10 cellular contexts compared by ENCODE assay signal in the genomic region with DNA sequence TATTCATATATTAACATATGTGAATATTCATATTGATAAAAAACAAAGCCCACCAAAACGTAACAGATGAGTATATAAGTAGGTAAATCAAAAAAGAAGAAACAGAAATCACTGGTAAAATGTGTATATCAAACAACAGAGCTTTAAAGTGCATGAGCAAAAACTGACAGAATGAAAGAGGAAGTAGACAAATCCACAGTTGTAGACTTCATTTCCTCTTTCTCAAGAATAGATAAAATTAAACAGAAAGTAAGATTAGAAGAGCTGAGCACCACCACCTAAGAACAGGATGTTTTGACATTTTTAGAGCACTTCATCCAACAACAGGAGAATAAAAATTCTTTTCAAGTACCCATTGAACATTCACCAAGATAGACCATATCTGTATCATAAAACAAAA.
DNase-seq lines count a peak whose midpoint lies in the region; ATAC-seq, FAIRE-seq and TF ChIP-seq lines count a peak whose summit lies in the region.
"Had no signal": no experiment of that assay in that cellular context is flagged by ENCODE, and none has a peak within 500 bp of the region (broad histone marks: within the 10 kb centered on the region; RNA-seq: fewer than 3 reads in every experiment).

No MANE protein-coding gene starts in this region.

- peak overlapping the region; percentile 72 for H3K4me3 Mint-ChIP-seq in activated naive CD8-positive, alpha-beta T cell treated with anti-CD3 and anti-CD28 coated beads, Interleukin-2, amount 50 U/mL, for 24 hours

- TF ChIP-seq CTCF in GM12864 (IDR thresholded peaks at IDR 0.05; ENCODE audit: low read depth, low read length, missing control alignments) (no peak), HepG2 (CRISPR knock-in tag; IDR thresholded peaks at IDR 0.05) (no peak), sigmoid colon (IDR thresholded peaks at IDR 0.05) (no peak)

- TF ChIP-seq RAD21 in HepG2 (CRISPR knock-in tag; IDR thresholded peaks at IDR 0.05) = no peak

- POLR2A ChIA-PET in HepG2 (lab: Yijun Ruan, JAX) = no interaction called here

- no peak overlapping the region for H3K23ac ChIP-seq in trophoblast cell (ENCODE audit: low read length)

- CTCF ChIA-PET in HepG2 (lab: Yijun Ruan, JAX; ENCODE audit: low intra/inter-chr PET ratio, low total read pairs) = no interaction called here

- H3K4me1 Mint-ChIP-seq in activated naive CD8-positive, alpha-beta T cell treated with anti-CD3 and anti-CD28 coated beads, Interleukin-2, amount 50 U/mL, for 24 hours = peaks cover 22% of the 10 kb centered on the region

- no peaks in the 10 kb centered on the region for H3K79me2 ChIP-seq in HepG2 (ENCODE audit: insufficient read depth, low read length)
- H3K79me2 ChIP-seq in trophoblast cell (ENCODE audit: control insufficient read depth, insufficient read depth, low read length, poor library complexity) = no peaks in the 10 kb centered on the region

- intact Hi-C loops in HepG2 (cut with micrococcal nuclease; ENCODE audit: unreplicated experiment) (no loop called here), sigmoid colon (cut with DNase I) (no loop called here)

- 0% methylated on average over 1 of the region's 1 CpG for WGBS in HepG2 (ENCODE audit: low lambda C conversion rate)
- no CpG with 5 or more reads among the region's 1 CpG for WGBS in trophoblast cell (ENCODE audit: extremely low coverage, insufficient coverage, insufficient read length)
- WGBS in sigmoid colon, 2 donors = 16 to 32% methylated on average over 1 of the region's 1 CpG

- H3K9me3 ChIP-seq in HepG2 (ENCODE audit: low read length) (no peaks in the 10 kb centered on the region), trophoblast cell (ENCODE audit: insufficient read depth, low read depth, low read length) (no peaks in the 10 kb centered on the region), sigmoid colon (no peaks in the 10 kb centered on the region)
- H3K9me3 ChIP-seq: neutrophil had no signal

- H3K4me3 ChIP-seq in GM12864 (ENCODE audit: low read depth, low read length) (no peak overlapping the region), HepG2 (replicated peaks in 1 of 3; ENCODE audit: insufficient read depth in 1 of 3, low read depth in 2 of 3, low read length in 3 of 3) (no peak overlapping the region), trophoblast cell (ENCODE audit: low read depth, low read length) (no peak overlapping the region), sigmoid colon (no peak overlapping the region)

- no peaks in the 10 kb centered on the region for H3K9me3 Mint-ChIP-seq in activated naive CD8-positive, alpha-beta T cell treated with anti-CD3 and anti-CD28 coated beads, Interleukin-2, amount 50 U/mL, for 24 hours

- no peak overlapping the region for H2BK12ac ChIP-seq in trophoblast cell (ENCODE audit: low read length)

- H4K20me1 ChIP-seq in HepG2 (ENCODE audit: insufficient read depth, low read length) = no peaks in the 10 kb centered on the region

- H4K91ac ChIP-seq in trophoblast cell (ENCODE audit: low read depth, low read length) = no peak overlapping the region

- no peak overlapping the region for H3K9ac ChIP-seq in HepG2 (ENCODE audit: insufficient read depth, low read depth, low read length)
- H3K9ac ChIP-seq in trophoblast cell (ENCODE audit: low read length) = no peak overlapping the region

- no peaks in the 10 kb centered on the region for H3K27me3 ChIP-seq in HepG2 (ENCODE audit: control insufficient read depth in 1 of 2, insufficient read depth in 2 of 2, low read length in 2 of 2)
- H3K27me3 ChIP-seq in trophoblast cell (ENCODE audit: insufficient read depth, low read length) = no peaks in the 10 kb centered on the region
- no peaks in the 10 kb centered on the region for H3K27me3 ChIP-seq in sigmoid colon
- H3K27me3 ChIP-seq: neutrophil had no signal

- DNase-seq in GM12864 (ENCODE audit: low read depth) (peak; percentile 3), RKO (ENCODE audit: low spot score) (no peak), HepG2 (ENCODE audit: low spot score) (no peak), trophoblast cell (no peak), sigmoid colon (no peak)
- no peak for DNase-seq in activated naive CD8-positive, alpha-beta T cell treated with anti-CD3 and anti-CD28 coated beads, Interleukin-2, amount 50 U/mL, for 24 hours

- H3K79me1 ChIP-seq in trophoblast cell (ENCODE audit: low read length) = no peaks in the 10 kb centered on the region

- TF ChIP-seq EP300 in HepG2 (IDR thresholded peaks at IDR 0.05; ENCODE audit: low read depth in 2 of 2, low read length in 2 of 2) = no peak
- no peak for TF ChIP-seq EP300 in HepG2 (CRISPR knock-in tag; IDR thresholded peaks at IDR 0.05; ENCODE audit: borderline replicate concordance)
- TF ChIP-seq EP300 in sigmoid colon (IDR thresholded peaks at IDR 0.05) = no peak

- in situ Hi-C loops in HepG2 (cut with HindIII; ENCODE audit: extremely low pct_ligation_motif_present, low pct_unique_long_range_greater_than_20kb) = no loop called here

- H2AFZ ChIP-seq in HepG2 (ENCODE audit: low read length) = no peak overlapping the region
- no peak overlapping the region for H2AFZ ChIP-seq in trophoblast cell (ENCODE audit: insufficient read depth, low read length, poor library complexity)

- no peak overlapping the region for H2BK5ac ChIP-seq in trophoblast cell (ENCODE audit: low read depth, low read length, poor library complexity)

- no peak overlapping the region for H3K14ac ChIP-seq in trophoblast cell (ENCODE audit: low read length)

- no peaks in the 10 kb centered on the region for H3K36me3 Mint-ChIP-seq in activated naive CD8-positive, alpha-beta T cell treated with anti-CD3 and anti-CD28 coated beads, Interleukin-2, amount 50 U/mL, for 24 hours (ENCODE audit: low read depth)

- ATAC-seq in GM21447 (IDR thresholded peaks at IDR 0.05; ENCODE audit: unreplicated experiment) (peak; percentile 98), HG03521 (IDR thresholded peaks at IDR 0.05; ENCODE audit: unreplicated experiment) (peak; percentile 96), HepG2 (no peak)
- ATAC-seq in activated naive CD8-positive, alpha-beta T cell treated with anti-CD3 and anti-CD28 coated beads, Interleukin-2, amount 50 U/mL, for 24 hours = no peak

- no peaks in the 10 kb centered on the region for H3K36me3 ChIP-seq in HepG2 (replicated peaks in 1 of 2; ENCODE audit: control insufficient read depth in 1 of 2, insufficient read depth in 2 of 2, low read length in 2 of 2)
- no peaks in the 10 kb centered on the region for H3K36me3 ChIP-seq in trophoblast cell (ENCODE audit: control insufficient read depth in 1 of 2, insufficient read depth in 2 of 2, low read length in 2 of 2)
- H3K36me3 ChIP-seq in sigmoid colon = no peaks in the 10 kb centered on the region
- H3K36me3 ChIP-seq: neutrophil had no signal

- no peak overlapping the region for H4K8ac ChIP-seq in trophoblast cell (ENCODE audit: low read depth, low read length)

- H2AK5ac ChIP-seq in trophoblast cell (ENCODE audit: low read length) = no peak overlapping the region

- no peak overlapping the region for H3K4ac ChIP-seq in trophoblast cell (ENCODE audit: low read depth, low read length)

- no peak overlapping the region for H3K4me2 ChIP-seq in HepG2 (ENCODE audit: low read depth, low read length)
- no peak overlapping the region for H3K4me2 ChIP-seq in trophoblast cell (ENCODE audit: low read length)

- H3K4me1 ChIP-seq in HepG2 (ENCODE audit: insufficient read depth, low read length) (no peaks in the 10 kb centered on the region), trophoblast cell (ENCODE audit: control insufficient read depth in 1 of 2, insufficient read depth in 2 of 2, low read length in 2 of 2) (no peaks in the 10 kb centered on the region), sigmoid colon (no peaks in the 10 kb centered on the region)

- H3K18ac ChIP-seq in trophoblast cell (ENCODE audit: low read length) = no peak overlapping the region

- no peak overlapping the region for H4K12ac ChIP-seq in trophoblast cell (ENCODE audit: low read depth, low read length)

- TF ChIP-seq POLR2A in HepG2 (IDR thresholded peaks at IDR 0.05; ENCODE audit: insufficient read depth in 1 of 2, low read depth in 2 of 2, low read length in 2 of 2) (no peak), sigmoid colon (IDR thresholded peaks at IDR 0.05) (no peak)

- no peaks in the 10 kb centered on the region for H3K27me3 Mint-ChIP-seq in activated naive CD8-positive, alpha-beta T cell treated with anti-CD3 and anti-CD28 coated beads, Interleukin-2, amount 50 U/mL, for 24 hours

- H3K27ac ChIP-seq in HepG2 (ENCODE audit: extremely low read length, insufficient read depth, low read length) = no peak overlapping the region
- no peak overlapping the region for H3K27ac ChIP-seq in trophoblast cell (ENCODE audit: low read depth, low read length)
- H3K27ac ChIP-seq in sigmoid colon = no peak overlapping the region
- H3K27ac ChIP-seq: neutrophil had no signal

- peak overlapping the region; percentile 91 for H3K27ac Mint-ChIP-seq in activated naive CD8-positive, alpha-beta T cell treated with anti-CD3 and anti-CD28 coated beads, Interleukin-2, amount 50 U/mL, for 24 hours

- FAIRE-seq in HepG2 (lab: Jason Lieb, UNC) = no peak
- FAIRE-seq: endometrium had no signal

- no TSS peak for BruUV-seq in HepG2 (replicated peaks; lab: Mats Ljungman, UMichigan)

- no peak overlapping the region for H2BK120ac ChIP-seq in trophoblast cell (ENCODE audit: insufficient read depth, low read length, poor library complexity)

TF ChIP-seq in HepG2, 621 proteins besides CTCF, POLR2A, EP300 and RAD21:
- no peak for TF ChIP-seq ZBTB2 (CRISPR knock-in tag; IDR thresholded peaks at IDR 0.05; ENCODE audit: low read depth)

Comparison
In these comparisons a context has a peak if more than half of its experiments do, and no peak if none do; other contexts are left out.
1. ATAC-seq: peak in GM21447 (single experiment) and HG03521 (single experiment); none in activated naive CD8-positive, alpha-beta T cell treated with anti-CD3 and anti-CD28 coated beads, Interleukin-2, amount 50 U/mL, for 24 hours (single experiment) and HepG2 (single experiment).